Comparison of ENCODE assay signal across 2 cellular contexts in genomic region chr1:153670257-153670858, GRCh38.
TF ChIP-seq lines count a peak whose summit lies in the region.

No MANE protein-coding gene starts in this region.

TF ChIP-seq in HCT116, 20 proteins besides CTCF, POLR2A, EP300 and RAD21:
- TF ChIP-seq ZFX (IDR thresholded peaks at IDR 0.05) (peak; percentile 57; the same call in 1 of the 2 replicates), EZH2 (IDR thresholded peaks at IDR 0.05) (no peak), SRF (IDR thresholded peaks at IDR 0.05; ENCODE audit: low read depth) (no peak)

TF ChIP-seq in K562, 482 proteins besides CTCF, POLR2A, EP300 and RAD21 (continues in another document):
- TF ChIP-seq ZNF212 (CRISPR knock-in tag; IDR thresholded peaks at IDR 0.05): no peak
- TF ChIP-seq GABPA (tag; conservative IDR thresholded peaks at IDR 0.05; ENCODE audit: low read depth): no peak
- 0 out of 2 replicates have a peak, but pooled peaks have one; percentile 13 for TF ChIP-seq TOE1 (IDR thresholded peaks at IDR 0.05; ENCODE audit: borderline replicate concordance)
- TF ChIP-seq TOE1 (CRISPR knock-in tag; IDR thresholded peaks at IDR 0.05; ENCODE audit: borderline replicate concordance, low read depth): no peak
- TF ChIP-seq MLLT1 (IDR thresholded peaks at IDR 0.05): 0 out of 4 replicates have a peak, but pooled peaks of 1 of the 2 experiments have one; percentile 14
- 0 out of 2 replicates have a peak, but pooled peaks have one; percentile 53 for TF ChIP-seq ZNF263 (CRISPR knock-in tag; IDR thresholded peaks at IDR 0.05; ENCODE audit: borderline replicate concordance)
- no peak for TF ChIP-seq TFAP4 (CRISPR knock-in tag; IDR thresholded peaks at IDR 0.05; ENCODE audit: borderline replicate concordance)
- TF ChIP-seq ZNF764 (CRISPR knock-in tag; IDR thresholded peaks at IDR 0.05; ENCODE audit: low read depth): no peak
- 0 out of 2 replicates have a peak, but pooled peaks have one; percentile 24 for TF ChIP-seq STAG1 (CRISPR knock-in tag; IDR thresholded peaks at IDR 0.05; ENCODE audit: borderline replicate concordance)
- no peak for TF ChIP-seq HCFC1 (IDR thresholded peaks at IDR 0.05; ENCODE audit: low read depth, low read length)
- TF ChIP-seq PHF20 (IDR thresholded peaks at IDR 0.05; ENCODE audit: partially characterized antibody): peak; percentile 61
- peak; percentile 14; the same call in 1 of the 2 replicates for TF ChIP-seq E2F1 (CRISPR knock-in tag; IDR thresholded peaks at IDR 0.05)
- TF ChIP-seq TAF1 (IDR thresholded peaks at IDR 0.05; ENCODE audit: control insufficient read depth, extremely low read depth, insufficient read depth, low read length, severe bottlenecking): no peak
- TF ChIP-seq SNIP1 (IDR thresholded peaks at IDR 0.05; ENCODE audit: low read depth): 0 out of 2 replicates have a peak, but pooled peaks have one; percentile 7
- TF ChIP-seq L3MBTL2 (IDR thresholded peaks at IDR 0.05): no peak
- TF ChIP-seq MYC (IDR thresholded peaks at IDR 0.05; ENCODE audit: low read depth, low read length): no peak
- TF ChIP-seq MYC (CRISPR knock-in tag; IDR thresholded peaks at IDR 0.05; ENCODE audit: borderline replicate concordance, low read depth): peak; percentile 79
- no peak for TF ChIP-seq PKNOX1 (IDR thresholded peaks at IDR 0.05)
- TF ChIP-seq NKRF (IDR thresholded peaks at IDR 0.05; ENCODE audit: borderline replicate concordance): peak; percentile 79; the same call in 1 of the 2 replicates
- no peak for TF ChIP-seq CCAR2 (IDR thresholded peaks at IDR 0.05; ENCODE audit: low read depth, low read length)
- no peak for TF ChIP-seq CSDE1 (IDR thresholded peaks at IDR 0.05)
- no peak for TF ChIP-seq ZC3H8 (IDR thresholded peaks at IDR 0.05)
- no peak for TF ChIP-seq MYBL2 (IDR thresholded peaks at IDR 0.05; ENCODE audit: low read depth)
- TF ChIP-seq MYBL2 (CRISPR knock-in tag; IDR thresholded peaks at IDR 0.05; ENCODE audit: borderline replicate concordance): no peak
- TF ChIP-seq CHD1 (IDR thresholded peaks at IDR 0.05; ENCODE audit: low read length): peak; percentile 63
- TF ChIP-seq FOXP4 (CRISPR knock-in tag; IDR thresholded peaks at IDR 0.05; ENCODE audit: borderline replicate concordance): no peak
- TF ChIP-seq C11orf30 (IDR thresholded peaks at IDR 0.05; ENCODE audit: low read depth): no peak
- peak; percentile 42 for TF ChIP-seq SAP30 (IDR thresholded peaks at IDR 0.05; ENCODE audit: borderline replicate concordance, insufficient read depth, low read depth, low read length, poor library complexity, severe bottlenecking)
- no peak for TF ChIP-seq DIDO1 (tag; IDR thresholded peaks at IDR 0.05; ENCODE audit: low read depth)
- no peak for TF ChIP-seq BHLHE40 (IDR thresholded peaks at IDR 0.05; ENCODE audit: low read length)
- peak; percentile 25; the same call in 1 of the 2 replicates for TF ChIP-seq GTF2A2 (tag; IDR thresholded peaks at IDR 0.05)
- TF ChIP-seq CREB5 (CRISPR knock-in tag; IDR thresholded peaks at IDR 0.05): no peak
- no peak for TF ChIP-seq NFIX (CRISPR knock-in tag; IDR thresholded peaks at IDR 0.05; ENCODE audit: low read depth)
- TF ChIP-seq NRF1 (conservative IDR thresholded peaks at IDR 0.05 in 1 of 2, IDR thresholded peaks at IDR 0.05 in 1 of 2): no peak
- no peak for TF ChIP-seq CHD7 (IDR thresholded peaks at IDR 0.05; ENCODE audit: low read depth, low read length)
- TF ChIP-seq LEF1 (IDR thresholded peaks at IDR 0.05): no peak
- TF ChIP-seq ZNF165 (CRISPR knock-in tag; IDR thresholded peaks at IDR 0.05; ENCODE audit: borderline replicate concordance): no peak
- no peak for TF ChIP-seq SETDB1 (IDR thresholded peaks at IDR 0.05; ENCODE audit: low read length)
- TF ChIP-seq GABPB1 (CRISPR knock-in tag; IDR thresholded peaks at IDR 0.05): no peak
